Comparison of ENCODE assay signal across 8 cellular contexts in the genomic region with DNA sequence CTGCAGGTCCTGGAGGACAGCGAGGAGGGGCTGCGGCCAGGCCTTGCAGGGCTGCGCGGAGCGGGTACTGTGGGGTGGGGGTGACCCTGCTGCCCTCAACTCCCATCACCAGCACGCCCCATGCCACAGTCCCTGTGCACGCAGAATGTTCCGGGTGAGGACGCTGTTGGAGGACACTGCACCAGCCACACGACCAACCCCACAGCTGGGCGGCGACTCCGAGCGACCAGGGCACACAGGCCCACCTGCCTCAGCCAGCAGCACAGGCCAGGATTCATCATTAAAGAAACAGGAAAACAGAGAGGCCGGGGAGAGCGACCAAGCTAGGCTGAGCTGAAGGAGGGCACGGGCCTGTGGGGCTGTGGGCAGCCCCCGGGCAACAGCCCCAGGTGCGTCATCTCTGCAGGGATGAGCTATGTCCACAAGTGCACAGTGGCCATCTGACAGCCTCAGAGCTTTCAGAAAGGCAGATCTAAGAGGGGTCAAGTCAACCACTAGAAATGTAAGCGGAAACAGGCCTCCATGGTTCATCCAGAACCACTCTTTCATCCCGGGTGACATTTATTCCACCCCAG. TPM values are rescaled to one million over a fixed set of nuclear protein-coding genes. Genes with fewer than 3 reads are reported as not detected.
DNase-seq lines count a peak whose midpoint lies in the region; ATAC-seq, FAIRE-seq and TF ChIP-seq lines count a peak whose summit lies in the region.

No MANE protein-coding gene starts in this region.

- H3K27me3 ChIP-seq in HUES64 (ENCODE audit: insufficient read depth, low read length) (peaks cover 40% of the 10 kb centered on the region), duodenal mucosa (ENCODE audit: control insufficient read depth in 1 of 2, insufficient read depth in 2 of 2, low read length in 2 of 2) (peaks cover 0 to 3% of the 10 kb centered on the region in 2 donors)

- peaks cover 0 to 11% (median 3%) of the 10 kb centered on the region in 7 donors for H3K9me3 Mint-ChIP-seq in naive B cell

- H3K4me2 ChIP-seq in A549 = peak overlapping the region; percentile 99

- no peak for TF ChIP-seq EP300 in A549 (IDR thresholded peaks at IDR 0.05)

- H3K27ac ChIP-seq in A549 (no peak overlapping the region), HUES64 (ENCODE audit: low read depth, low read length) (no peak overlapping the region), duodenal mucosa (ENCODE audit: low read depth, low read length) (peak overlapping the region; percentile 66)

- no peaks in the 10 kb centered on the region for H3K9me3 ChIP-seq in A549
- H3K9me3 ChIP-seq in HUES64 (ENCODE audit: insufficient read depth, low read depth, low read length) = no peaks in the 10 kb centered on the region
- no peaks in the 10 kb centered on the region for H3K9me3 ChIP-seq in duodenal mucosa (ENCODE audit: control insufficient read depth in 1 of 2, low read length in 2 of 2)

- H3K36me3 Mint-ChIP-seq in naive B cell = no peaks in the 10 kb centered on the region

- no peaks in the 10 kb centered on the region for H3K36me3 ChIP-seq in HUES64 (ENCODE audit: insufficient read depth, low read length)
- H3K36me3 ChIP-seq in duodenal mucosa (ENCODE audit: control insufficient read depth in 1 of 2, insufficient read depth in 2 of 2, low read length in 2 of 2) = peaks cover 0 to 14% of the 10 kb centered on the region in 2 donors

- peaks cover 10 to 19% (median 14%) of the 10 kb centered on the region in 3 donors for H3K4me1 Mint-ChIP-seq in naive B cell

- H3K4me3 ChIP-seq in A549 (no peak overlapping the region), HUES64 (ENCODE audit: low read length) (peak overlapping the region; percentile 63), duodenal mucosa (ENCODE audit: low read depth in 1 of 2, low read length in 2 of 2) (peak overlapping the region; percentile 75)

- H3K27me3 Mint-ChIP-seq in naive B cell = peaks cover 44 to 60% (median 47%) of the 10 kb centered on the region in 3 donors

- 92% methylated on average over 8 of the region's 21 CpGs for WGBS in A549 (ENCODE audit: missing lambda C conversion rate)
- 85% methylated on average over 21 of the region's 21 CpGs for WGBS in HUES64

- TF ChIP-seq POLR2A in A549 (IDR thresholded peaks at IDR 0.05; ENCODE audit: low read length) = no peak
- TF ChIP-seq POLR2A in GM18505 (IDR thresholded peaks at IDR 0.05; ENCODE audit: borderline replicate concordance, extremely low read depth, insufficient read depth, insufficient read length) = no peak

- H3K9ac ChIP-seq in HUES64 (ENCODE audit: low read depth, low read length) = no peak overlapping the region
- H3K9ac ChIP-seq in duodenal mucosa (ENCODE audit: low read depth in 1 of 2, low read length in 2 of 2) = peak overlapping the region; percentile 29 to 63

- no peak for TF ChIP-seq CTCF in A549 (IDR thresholded peaks at IDR 0.05)

- FAIRE-seq in A549 (lab: Jason Lieb, UNC) = no peak

- H3K4me1 ChIP-seq in A549 (peaks cover 12% of the 10 kb centered on the region; the same call in 2 of the 3 replicates), HUES64 (ENCODE audit: insufficient read depth, low read length) (peaks cover 39% of the 10 kb centered on the region), duodenal mucosa (ENCODE audit: control insufficient read depth in 1 of 2, insufficient read depth in 2 of 2, low read length in 2 of 2) (peaks cover 51 to 61% of the 10 kb centered on the region in 2 donors)

- no peak overlapping the region for H3K27ac Mint-ChIP-seq in naive B cell

- DNase-seq in A549 (ENCODE audit: low read depth in 1 of 2, low spot score in 1 of 2) (no peak), naive B cell (no peak), NCI-H2107 treated with DMSO at 0.1 percent for 48 hours (lab: John Stamatoyannopoulos, UW; ENCODE audit: unreplicated experiment) (no peak), occipital lobe (lab: John Stamatoyannopoulos, UW) (no peak)

- ATAC-seq in A549 = no peak; a peak in 2 of 6 replicates
- ATAC-seq in naive B cell (ENCODE audit: low read depth in 2 of 2) = no peak
- ATAC-seq in HG02623 (IDR thresholded peaks at IDR 0.05; ENCODE audit: unreplicated experiment) = no peak
- no peak for ATAC-seq in GM18505 (IDR thresholded peaks at IDR 0.05; ENCODE audit: unreplicated experiment)

- H3K4me3 Mint-ChIP-seq in naive B cell = peak overlapping the region; percentile 1 to 85 (median 78)

- POLR2A ChIA-PET in A549 (lab: Yijun Ruan, JAX) = no interaction called here

- CTCF ChIA-PET in A549 (lab: Yijun Ruan, JAX) = interaction anchor here (1.4 kb wide), 1 partner anchor 12 kb away, joined by 3 read pairs; no protein-coding TSS in a partner anchor

- no peak for TF ChIP-seq RAD21 in A549 (conservative IDR thresholded peaks at IDR 0.05 in 1 of 2, IDR thresholded peaks at IDR 0.05 in 1 of 2)

TF ChIP-seq in A549, 52 proteins besides CTCF, POLR2A, EP300 and RAD21:
- TF ChIP-seq EHF (CRISPR knock-in tag; IDR thresholded peaks at IDR 0.05) = no peak
- TF ChIP-seq, protein P1, sequence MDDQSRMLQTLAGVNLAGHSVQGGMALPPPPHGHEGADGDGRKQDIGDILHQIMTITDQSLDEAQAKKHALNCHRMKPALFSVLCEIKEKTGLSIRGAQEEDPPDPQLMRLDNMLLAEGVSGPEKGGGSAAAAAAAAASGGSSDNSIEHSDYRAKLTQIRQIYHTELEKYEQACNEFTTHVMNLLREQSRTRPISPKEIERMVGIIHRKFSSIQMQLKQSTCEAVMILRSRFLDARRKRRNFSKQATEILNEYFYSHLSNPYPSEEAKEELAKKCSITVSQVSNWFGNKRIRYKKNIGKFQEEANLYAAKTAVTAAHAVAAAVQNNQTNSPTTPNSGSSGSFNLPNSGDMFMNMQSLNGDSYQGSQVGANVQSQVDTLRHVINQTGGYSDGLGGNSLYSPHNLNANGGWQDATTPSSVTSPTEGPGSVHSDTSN (IDR thresholded peaks at IDR 0.05) = no peak
- TF ChIP-seq JUNB (IDR thresholded peaks at IDR 0.05) = no peak
- TF ChIP-seq RARB (CRISPR knock-in tag; IDR thresholded peaks at IDR 0.05) = no peak
- TF ChIP-seq, protein P2, sequence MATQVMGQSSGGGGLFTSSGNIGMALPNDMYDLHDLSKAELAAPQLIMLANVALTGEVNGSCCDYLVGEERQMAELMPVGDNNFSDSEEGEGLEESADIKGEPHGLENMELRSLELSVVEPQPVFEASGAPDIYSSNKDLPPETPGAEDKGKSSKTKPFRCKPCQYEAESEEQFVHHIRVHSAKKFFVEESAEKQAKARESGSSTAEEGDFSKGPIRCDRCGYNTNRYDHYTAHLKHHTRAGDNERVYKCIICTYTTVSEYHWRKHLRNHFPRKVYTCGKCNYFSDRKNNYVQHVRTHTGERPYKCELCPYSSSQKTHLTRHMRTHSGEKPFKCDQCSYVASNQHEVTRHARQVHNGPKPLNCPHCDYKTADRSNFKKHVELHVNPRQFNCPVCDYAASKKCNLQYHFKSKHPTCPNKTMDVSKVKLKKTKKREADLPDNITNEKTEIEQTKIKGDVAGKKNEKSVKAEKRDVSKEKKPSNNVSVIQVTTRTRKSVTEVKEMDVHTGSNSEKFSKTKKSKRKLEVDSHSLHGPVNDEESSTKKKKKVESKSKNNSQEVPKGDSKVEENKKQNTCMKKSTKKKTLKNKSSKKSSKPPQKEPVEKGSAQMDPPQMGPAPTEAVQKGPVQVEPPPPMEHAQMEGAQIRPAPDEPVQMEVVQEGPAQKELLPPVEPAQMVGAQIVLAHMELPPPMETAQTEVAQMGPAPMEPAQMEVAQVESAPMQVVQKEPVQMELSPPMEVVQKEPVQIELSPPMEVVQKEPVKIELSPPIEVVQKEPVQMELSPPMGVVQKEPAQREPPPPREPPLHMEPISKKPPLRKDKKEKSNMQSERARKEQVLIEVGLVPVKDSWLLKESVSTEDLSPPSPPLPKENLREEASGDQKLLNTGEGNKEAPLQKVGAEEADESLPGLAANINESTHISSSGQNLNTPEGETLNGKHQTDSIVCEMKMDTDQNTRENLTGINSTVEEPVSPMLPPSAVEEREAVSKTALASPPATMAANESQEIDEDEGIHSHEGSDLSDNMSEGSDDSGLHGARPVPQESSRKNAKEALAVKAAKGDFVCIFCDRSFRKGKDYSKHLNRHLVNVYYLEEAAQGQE (IDR thresholded peaks at IDR 0.05) = no peak
- no peak for TF ChIP-seq SREBF2 (IDR thresholded peaks at IDR 0.05)
TF ChIP-seq in A549: peak in this region for 0.

RNA-seq across cellular contexts. Expression of gene GAS6, which starts 1.6 kb away (rescaled TPM):
- polyA plus RNA-seq in A549 (2011; rRNA removed) = 3.5 and 4.3 TPM in 2 replicates
- polyA plus RNA-seq in A549 (2012; cell fraction: cytosol; rRNA removed) = 8.8 and 12.2 TPM in 2 replicates
- 24.3 and 27.0 TPM in 2 replicates for polyA plus RNA-seq in A549 (2012; cell fraction: nucleus; rRNA removed)
- polyA plus RNA-seq in A549 (2017; fragmentation: RNase III; extraction: RNeasy Plus Mini Kit Qiagen cat#74134 plus additional on column Dnase treatment) = 4.8 to 6.5 TPM (median 5.7 TPM) in 3 replicates
- polyA minus RNA-seq in A549 (2011; rRNA and poly(A)+ RNA removed) = 1.7 and 2.0 TPM in 2 replicates
- polyA plus RNA-seq in HUES64 (2013, experiment 1 of 2) = 10.6 TPM
- 11.4 TPM for polyA plus RNA-seq in HUES64 (2013, experiment 2 of 2)
- under 1 TPM in 5 of 6 donors, not detected in 1; 0.20 to 0.70 (median 0.40) TPM for polyA plus RNA-seq in naive B cell (ENCODE audit: low read depth in 6 of 6)
- 21.8 TPM for total RNA-seq in occipital lobe
